In genomic region chr18:55327454-55327853, GRCh38 we compare ENCODE assay signal across 19 cellular contexts.
A peak's percentile ranks its signal among the peaks of the same experiment; 100 is the strongest.
DNase-seq lines count a peak whose midpoint lies in the region; ATAC-seq and TF ChIP-seq lines count a peak whose summit lies in the region.
"Had no signal": no experiment of that assay in that cellular context is flagged by ENCODE, and none has a peak within 500 bp of the region (broad histone marks: within the 10 kb centered on the region; RNA-seq: fewer than 3 reads in every experiment).

No MANE protein-coding gene starts in this region.

- intact Hi-C loops in esophagus muscularis mucosa (cut with DNase I) (loop anchor here (10.0 kb wide), 2 partner anchors 77 to 257 kb away; partner anchors contain the start of gene TCF4), stomach (cut with DNase I; ENCODE audit: low total_unique reads) (no loop called here)

- H3K27me3 ChIP-seq in ACC112 (ENCODE audit: insufficient read depth, low read length) (no peaks in the 10 kb centered on the region), GM23248 (replicated peaks; ENCODE audit: insufficient read depth) (no peaks in the 10 kb centered on the region), esophagus muscularis mucosa (no peaks in the 10 kb centered on the region), stomach (peaks cover 0 to 25% (median 1%) of the 10 kb centered on the region in 3 donors), SJCRH30 (no peaks in the 10 kb centered on the region)
- H3K27me3 ChIP-seq: brain microvascular endothelial cell, ovary had no signal

- peaks cover 32% of the 10 kb centered on the region for H3F3A ChIP-seq in GM23248 (ENCODE audit: insufficient read depth)

- H3K9me2 ChIP-seq in GM23248 (ENCODE audit: insufficient read depth), result no peaks in the 10 kb centered on the region

- H3K4me1 ChIP-seq in ACC112 (ENCODE audit: control insufficient read depth, insufficient read depth, low read length, unreplicated experiment) (peaks cover 20% of the 10 kb centered on the region), GM23248 (ENCODE audit: insufficient read depth) (peaks cover 20% of the 10 kb centered on the region), esophagus muscularis mucosa (peaks cover 18 to 35% (median 25%) of the 10 kb centered on the region in 4 donors), stomach (peaks cover 0 to 34% (median 9%) of the 10 kb centered on the region in 4 donors), SJCRH30 (peaks cover 15% of the 10 kb centered on the region)

- no peak for TF ChIP-seq EP300 in esophagus muscularis mucosa (IDR thresholded peaks at IDR 0.05)
- TF ChIP-seq EP300 in stomach (IDR thresholded peaks at IDR 0.05), result no peak

- no peak for DNase-seq in GM23248
- no peak for DNase-seq in esophagus muscularis mucosa (ENCODE audit: extremely low spot score)
- no peak for DNase-seq in stomach
- no peak for DNase-seq in Kasumi-1 (lab: John Stamatoyannopoulos, UW)
- DNase-seq in SJCRH30, result no peak
- DNase-seq: brain microvascular endothelial cell; Caco-2; erythroblast; naive B cell; NCI-H2029; ovary; RPMI8226; stimulated activated CD4-positive, alpha-beta T cell treated with anti-CD3 and anti-CD28 coated beads, Interleukin-1b, Interleukin-23, amount 100 ng/mL, for 48 hours; stimulated activated naive CD8-positive, alpha-beta T cell treated with anti-CD3 and anti-CD28 coated beads, Interleukin-15, Interleukin-2, amounts not matched to agents 100 U/mL and 50 U/mL, for 24 hours; T1000 had no signal

- H3K79me2 ChIP-seq in ACC112 (ENCODE audit: control insufficient read depth, insufficient read depth, low read length, unreplicated experiment) (peaks cover 10% of the 10 kb centered on the region), GM23248 (ENCODE audit: insufficient read depth) (peaks cover 78% of the 10 kb centered on the region)

- WGBS in GM23248 (ENCODE audit: low coverage in 1 of 2, low lambda C conversion rate in 2 of 2, missing lambda C conversion rate in 2 of 2), 2 experiments, result 100% methylated on average over 1 of the region's 1 CpG
- WGBS in esophagus muscularis mucosa, result 97% methylated on average over 1 of the region's 1 CpG
- 31 to 68% (median 37%) methylated on average over 1 of the region's 1 CpG for WGBS in stomach, 5 donors

- H4K20me1 ChIP-seq in GM23248 (ENCODE audit: insufficient read depth), result no peaks in the 10 kb centered on the region

- TF ChIP-seq CTCF in esophagus muscularis mucosa (IDR thresholded peaks at IDR 0.05) (no peak), stomach (IDR thresholded peaks at IDR 0.05) (no peak)

- H3K9me3 ChIP-seq in GM23248 (ENCODE audit: low read depth), result no peaks in the 10 kb centered on the region
- no peaks in the 10 kb centered on the region for H3K9me3 ChIP-seq in esophagus muscularis mucosa
- no peaks in the 10 kb centered on the region for H3K9me3 ChIP-seq in stomach
- no peaks in the 10 kb centered on the region for H3K9me3 ChIP-seq in SJCRH30 (replicated peaks)
- H3K9me3 ChIP-seq: Caco-2, ovary had no signal

- in situ Hi-C loops in GM23248 (cut with MboI), result no loop called here

- H3K36me3 ChIP-seq in ACC112 (ENCODE audit: insufficient read depth, low read length) (no peaks in the 10 kb centered on the region), GM23248 (ENCODE audit: low read depth) (no peaks in the 10 kb centered on the region), esophagus muscularis mucosa (no peaks in the 10 kb centered on the region), stomach (no peaks in the 10 kb centered on the region), SJCRH30 (no peaks in the 10 kb centered on the region)
- H3K36me3 ChIP-seq: brain microvascular endothelial cell, ovary had no signal

- no peak overlapping the region for H3K4me3 ChIP-seq in ACC112 (ENCODE audit: low read depth, low read length)
- no peak overlapping the region for H3K4me3 ChIP-seq in GM23248
- no peak overlapping the region for H3K4me3 ChIP-seq in esophagus muscularis mucosa
- H3K4me3 ChIP-seq in stomach, result no peak overlapping the region
- no peak overlapping the region for H3K4me3 ChIP-seq in SJCRH30
- H3K4me3 ChIP-seq: lung, ovary had no signal

- H3K27ac ChIP-seq in ACC112 (ENCODE audit: low read depth, low read length) (peak overlapping the region; percentile 46; the same call in 1 of the 2 replicates), GM23248 (peak overlapping the region; percentile 38; the same call in 1 of the 2 replicates), esophagus muscularis mucosa (replicated peaks in 1 of 4) (peak overlapping the region; percentile 22 to 60 (median 42)), stomach (peak overlapping the region in 3 of 5 donors; percentile 8 to 44 (median 18)), SJCRH30 (no peak overlapping the region)
- H3K27ac ChIP-seq: ovary had no signal

- H3K4me2 ChIP-seq in GM23248 (ENCODE audit: unreplicated experiment), result no peak overlapping the region

- H3K9ac ChIP-seq in GM23248, result no peak overlapping the region

- no peak for ATAC-seq in GM18873 (IDR thresholded peaks at IDR 0.05; ENCODE audit: low FRiP score, unreplicated experiment)
- ATAC-seq in activated CD4-positive, CD25-positive, alpha-beta regulatory T cell treated with anti-CD3 and anti-CD28 coated beads, Interleukin-2, amount 50 U/mL, for 24 hours, result no peak
- ATAC-seq: stimulated activated naive CD8-positive, alpha-beta T cell treated with anti-CD3 and anti-CD28 coated beads, Interleukin-15, Interleukin-2, amounts not matched to agents 100 U/mL and 50 U/mL, for 24 hours had no signal

- no peak overlapping the region for H2AFZ ChIP-seq in ACC112 (ENCODE audit: low read length, unreplicated experiment)
- no peak overlapping the region for H2AFZ ChIP-seq in GM23248

- TF ChIP-seq POLR2A in esophagus muscularis mucosa (IDR thresholded peaks at IDR 0.05; ENCODE audit: low read depth), result no peak
- no peak for TF ChIP-seq POLR2A in stomach (IDR thresholded peaks at IDR 0.05)
